ENCODE assay signal across 35 cellular contexts in the genomic region with DNA sequence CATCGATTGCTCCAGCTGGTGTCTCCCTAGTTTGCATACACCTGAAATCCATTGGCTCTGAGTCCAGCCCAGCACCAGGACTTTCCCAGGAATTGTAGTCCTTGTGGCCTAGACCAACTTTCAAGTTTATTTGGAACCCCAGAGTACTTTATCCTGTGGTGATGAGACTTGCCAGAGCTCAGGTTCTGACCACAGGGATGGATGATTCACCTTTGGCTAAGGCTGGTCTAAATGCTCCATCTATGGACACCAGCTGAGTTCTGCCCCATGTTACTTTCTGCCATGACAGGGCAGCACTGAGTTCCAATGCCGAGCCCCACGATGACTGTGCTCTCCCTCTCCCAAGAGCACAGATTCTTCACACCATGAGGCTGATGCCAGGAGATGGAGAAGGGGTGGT. TPM values are rescaled to one million over a fixed set of nuclear protein-coding genes. Genes with fewer than 3 reads are reported as not detected.
"Had no signal": no experiment of that assay in that cellular context is flagged by ENCODE, and none has a peak within 500 bp of the region (broad histone marks: within the 10 kb centered on the region; RNA-seq: fewer than 3 reads in every experiment).

No MANE protein-coding gene starts in this region.

- H3K9me3 Mint-ChIP-seq: activated CD4-positive, alpha-beta memory T cell treated with anti-CD3 and anti-CD28 coated beads for 36 hours; activated naive CD4-positive, alpha-beta T cell treated with anti-CD3 and anti-CD28 coated beads for 36 hours; activated naive CD4-positive, alpha-beta T cell treated with anti-CD3 and anti-CD28 coated beads, Interleukin-2, amount 50 U/mL, for 72 hours; activated T-cell treated with anti-CD3 and anti-CD28 coated beads, Interleukin-2, amount 50 U/mL, for 4 hours; activated T-helper 1 cell treated with anti-CD3 and anti-CD28 coated beads, Interleukin-12 subunit alpha, Interleukin-12 subunit beta, Interleukin-2, Interleukin-4 antibody, amounts not matched to agents 30 ng/mL and 10 ng/mL and 1 ng/mL, durations not matched to agents 14 hours and 24 hours and 36 hours; central memory CD8-positive, alpha-beta T cell had no signal

- H3K4me3 Mint-ChIP-seq: activated CD4-positive, alpha-beta memory T cell treated with anti-CD3 and anti-CD28 coated beads for 36 hours; activated naive CD4-positive, alpha-beta T cell treated with anti-CD3 and anti-CD28 coated beads for 36 hours; activated T-cell treated with anti-CD3 and anti-CD28 coated beads, Interleukin-2, amount 50 U/mL, for 4 hours; activated T-helper 1 cell treated with anti-CD3 and anti-CD28 coated beads, Interleukin-12 subunit alpha, Interleukin-12 subunit beta, Interleukin-2, Interleukin-4 antibody, amounts not matched to agents 30 ng/mL and 10 ng/mL and 1 ng/mL, durations not matched to agents 14 hours and 24 hours and 36 hours; central memory CD8-positive, alpha-beta T cell had no signal

- H3K4me1 Mint-ChIP-seq: central memory CD8-positive, alpha-beta T cell had no signal

- H3K36me3 Mint-ChIP-seq: activated CD4-positive, alpha-beta memory T cell treated with anti-CD3 and anti-CD28 coated beads for 36 hours; activated naive CD4-positive, alpha-beta T cell treated with anti-CD3 and anti-CD28 coated beads, Interleukin-2, amount 50 U/mL, for 72 hours had no signal

- DNase-seq: activated CD4-positive, alpha-beta memory T cell treated with anti-CD3 and anti-CD28 coated beads for 36 hours; activated CD4-positive, alpha-beta T cell treated with anti-CD3 and anti-CD28 coated beads for 4 hours; activated CD4-positive, alpha-beta T cell treated with anti-CD3 and anti-CD28 coated beads, Interleukin-2, amount 50 U/mL, for 1 hour; activated CD4-positive, CD25-positive, alpha-beta regulatory T cell treated with anti-CD3 and anti-CD28 coated beads, Interleukin-2, amount 50 U/mL, for 72 hours; activated CD8-positive, alpha-beta memory T cell treated with anti-CD3 and anti-CD28 coated beads, Interleukin-2, amount 50 U/mL, for 4 hours; activated gamma-delta T cell treated with Interleukin-2 at 50 U/mL for 16 hours; activated naive CD4-positive, alpha-beta T cell treated with anti-CD3 and anti-CD28 coated beads for 36 hours; activated T-cell treated with anti-CD3 and anti-CD28 coated beads for 4 hours; activated T-cell treated with anti-CD3 and anti-CD28 coated beads, Interleukin-2, amount 50 U/mL, for 4 hours; adrenal gland; aorta; brain microvascular endothelial cell; Kasumi-1; KG1; NCI-H1092 treated with DMSO at 0.1 percent for 48 hours; NCI-H1417 treated with DMSO at 0.1 percent for 48 hours; NCI-H187 treated with DMSO at 0.1 percent for 48 hours; NCI-H2081 treated with DMSO at 0.1 percent for 48 hours; NCI-H226; NCI-H446 treated with DMSO at 0.1 percent for 48 hours; NCI-H524; NCI-H748 treated with DMSO at 0.1 percent for 48 hours; NK-92 treated with Interleukin-12 subunit alpha and Interleukin-12 subunit beta, amount 100 ng/mL, for 24 hours; PC-9; Right ventricle myocardium superior; SW 1271; T-helper 1 cell; T-helper 2 cell; T-helper 9 cell had no signal

- H3K4me3 ChIP-seq: adrenal gland, cardiac muscle cell, PC-9 had no signal

- H3K27ac Mint-ChIP-seq: activated CD4-positive, alpha-beta memory T cell treated with anti-CD3 and anti-CD28 coated beads for 36 hours; activated naive CD4-positive, alpha-beta T cell treated with anti-CD3 and anti-CD28 coated beads for 36 hours; activated naive CD4-positive, alpha-beta T cell treated with anti-CD3 and anti-CD28 coated beads, Interleukin-2, amount 50 U/mL, for 72 hours; activated T-helper 1 cell treated with anti-CD3 and anti-CD28 coated beads, Interleukin-12 subunit alpha, Interleukin-12 subunit beta, Interleukin-2, Interleukin-4 antibody, amounts not matched to agents 30 ng/mL and 10 ng/mL and 1 ng/mL, durations not matched to agents 14 hours and 24 hours and 36 hours had no signal

- ATAC-seq: activated naive CD4-positive, alpha-beta T cell treated with anti-CD3 and anti-CD28 coated beads, Interleukin-2, amount 50 U/mL, for 72 hours; activated T-cell treated with anti-CD3 and anti-CD28 coated beads, Interleukin-2, amount 50 U/mL, for 4 hours had no signal

RNA-seq across cellular contexts. Expression of gene INSC, which starts 17.3 kb away (rescaled TPM):
- total RNA-seq: activated T-cell treated with anti-CD3 and anti-CD28 coated beads, Interleukin-2, amount 50 U/mL, for 4 hours; activated T-helper 1 cell treated with anti-CD3 and anti-CD28 coated beads, Interleukin-12 subunit alpha, Interleukin-12 subunit beta, Interleukin-2, Interleukin-4 antibody, amounts not matched to agents 30 ng/mL and 10 ng/mL and 1 ng/mL, durations not matched to agents 14 hours and 24 hours and 36 hours; cardiac muscle cell; chondrocyte; OCI-LY7; PC-9 had no signal
- polyA plus RNA-seq: cardiac muscle cell had no signal

RNA-seq across cellular contexts. Expression of gene CALCB, which starts 24.0 kb away (rescaled TPM):
- total RNA-seq: cardiac muscle cell, chondrocyte, PC-9, Right ventricle myocardium superior had no signal
- polyA plus RNA-seq: aorta had no signal
